18 cellular contexts compared by ENCODE assay signal in the genomic region with DNA sequence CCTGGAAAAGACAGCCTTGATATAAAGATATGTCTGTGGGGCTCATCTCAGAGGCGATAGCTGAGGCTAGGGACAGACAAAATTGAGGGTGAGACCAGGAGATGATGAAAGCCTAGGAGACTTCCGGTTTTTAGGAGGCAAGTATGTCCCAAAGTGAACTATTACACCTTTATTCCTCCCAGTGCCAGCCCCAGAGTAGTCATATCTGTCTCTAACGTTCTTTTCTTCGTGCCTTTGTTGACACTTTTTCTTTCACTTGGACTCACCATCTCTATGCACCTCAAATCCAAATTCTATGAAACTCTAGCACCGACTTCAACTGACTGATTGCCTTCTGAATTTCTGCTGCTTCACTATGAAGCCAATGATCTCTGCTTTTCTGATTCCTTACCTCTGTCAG.
DNase-seq lines count a peak whose midpoint lies in the region; ATAC-seq and TF ChIP-seq lines count a peak whose summit lies in the region.
"Had no signal": no experiment of that assay in that cellular context is flagged by ENCODE, and none has a peak within 500 bp of the region (broad histone marks: within the 10 kb centered on the region; RNA-seq: fewer than 3 reads in every experiment).

No MANE protein-coding gene starts in this region.

- no peaks in the 10 kb centered on the region for H3K27me3 ChIP-seq in OCI-LY3 (ENCODE audit: low read depth, low read length)

- H3K36me3 ChIP-seq in OCI-LY3 (replicated peaks; ENCODE audit: low read depth, low read length), result no peaks in the 10 kb centered on the region

- peaks cover 68% of the 10 kb centered on the region for H3K4me1 Mint-ChIP-seq in activated naive CD8-positive, alpha-beta T cell (ENCODE audit: low read depth)
- H3K4me1 Mint-ChIP-seq in activated naive CD8-positive, alpha-beta T cell treated with anti-CD3 and anti-CD28 coated beads for 36 hours, result peaks cover 56% of the 10 kb centered on the region
- H3K4me1 Mint-ChIP-seq in activated T-helper 2 cell treated with anti-CD3 and anti-CD28 coated beads, Interferon-gamma antibody, Interleukin-2, Interleukin-4, amounts not matched to agents 10 μg/mL and 5 μg/mL and 100 μg/mL, durations not matched to agents 14 hours and 24 hours and 36 hours (ENCODE audit: low read depth), result peaks cover 58% of the 10 kb centered on the region
- H3K4me1 Mint-ChIP-seq in stimulated activated naive CD8-positive, alpha-beta T cell treated with anti-CD3 and anti-CD28 coated beads, Interleukin-15, amount 100 ng/mL, for 72 hours, result peaks cover 73% of the 10 kb centered on the region

- H3K27ac ChIP-seq in OCI-LY3 (ENCODE audit: low read length), result no peak overlapping the region
- H3K27ac ChIP-seq: SK-N-MC had no signal

- intact Hi-C loops in activated T-helper 2 cell treated with anti-CD3 and anti-CD28 coated beads, Interferon-gamma antibody, Interleukin-2, Interleukin-4, amounts not matched to agents 10 μg/mL and 5 μg/mL and 100 μg/mL, durations not matched to agents 14 hours and 24 hours and 36 hours (cut with micrococcal nuclease), result no loop called here

- H3K36me3 Mint-ChIP-seq in activated naive CD8-positive, alpha-beta T cell, result peaks cover 4% of the 10 kb centered on the region
- H3K36me3 Mint-ChIP-seq in activated naive CD8-positive, alpha-beta T cell treated with anti-CD3 and anti-CD28 coated beads for 36 hours, result peaks cover 7% of the 10 kb centered on the region
- H3K36me3 Mint-ChIP-seq in activated T-helper 2 cell treated with anti-CD3 and anti-CD28 coated beads, Interferon-gamma antibody, Interleukin-2, Interleukin-4, amounts not matched to agents 10 μg/mL and 5 μg/mL and 100 μg/mL, durations not matched to agents 14 hours and 24 hours and 36 hours (ENCODE audit: low read depth), result peaks cover 14% of the 10 kb centered on the region

- H3K9me3 ChIP-seq in OCI-LY3 (ENCODE audit: insufficient read depth, low read length), result no peaks in the 10 kb centered on the region

- H3K9me3 Mint-ChIP-seq in activated naive CD8-positive, alpha-beta T cell (ENCODE audit: low read depth), result no peaks in the 10 kb centered on the region
- peaks cover 6% of the 10 kb centered on the region for H3K9me3 Mint-ChIP-seq in activated naive CD8-positive, alpha-beta T cell treated with anti-CD3 and anti-CD28 coated beads for 36 hours
- H3K9me3 Mint-ChIP-seq in activated T-helper 2 cell treated with anti-CD3 and anti-CD28 coated beads, Interferon-gamma antibody, Interleukin-2, Interleukin-4, amounts not matched to agents 10 μg/mL and 5 μg/mL and 100 μg/mL, durations not matched to agents 14 hours and 24 hours and 36 hours, result no peaks in the 10 kb centered on the region
- H3K9me3 Mint-ChIP-seq in stimulated activated naive CD8-positive, alpha-beta T cell treated with anti-CD3 and anti-CD28 coated beads, Interleukin-15, amount 100 ng/mL, for 72 hours, result no peaks in the 10 kb centered on the region
- H3K9me3 Mint-ChIP-seq: CD8-positive, alpha-beta memory T cell; GM23338 had no signal

- H3K27ac Mint-ChIP-seq in activated naive CD8-positive, alpha-beta T cell, result peak overlapping the region; percentile 68
- H3K27ac Mint-ChIP-seq in activated naive CD8-positive, alpha-beta T cell treated with anti-CD3 and anti-CD28 coated beads for 36 hours, result no peak overlapping the region
- peak overlapping the region; percentile 35 for H3K27ac Mint-ChIP-seq in activated T-helper 2 cell treated with anti-CD3 and anti-CD28 coated beads, Interferon-gamma antibody, Interleukin-2, Interleukin-4, amounts not matched to agents 10 μg/mL and 5 μg/mL and 100 μg/mL, durations not matched to agents 14 hours and 24 hours and 36 hours
- peak overlapping the region; percentile 14 to 65 for H3K27ac Mint-ChIP-seq in stimulated activated naive CD8-positive, alpha-beta T cell treated with anti-CD3 and anti-CD28 coated beads, Interleukin-15, amount 100 ng/mL, for 72 hours
- H3K27ac Mint-ChIP-seq: GM23338 had no signal

- no peaks in the 10 kb centered on the region for H4K20me1 ChIP-seq in OCI-LY3 (ENCODE audit: insufficient read depth, low read length)

- no peak for ATAC-seq in stimulated activated naive CD8-positive, alpha-beta T cell treated with anti-CD3 and anti-CD28 coated beads, Interleukin-15, amount 100 ng/mL, for 72 hours
- ATAC-seq: GM23338, sciatic nerve had no signal

- no peak overlapping the region for H3K4me2 ChIP-seq in OCI-LY3 (ENCODE audit: low read length)
- H3K4me2 ChIP-seq: GM23338 had no signal

- H3K4me3 ChIP-seq in OCI-LY3 (ENCODE audit: low read length), result no peak overlapping the region
- H3K4me3 ChIP-seq: GM23338, SK-N-MC had no signal

- H2AFZ ChIP-seq in OCI-LY3 (ENCODE audit: low read depth, low read length), result peak overlapping the region; percentile 6; the same call in 1 of the 2 replicates
- H2AFZ ChIP-seq: GM23338 had no signal

- no peak for DNase-seq in activated naive CD8-positive, alpha-beta T cell treated with anti-CD3 and anti-CD28 coated beads for 36 hours
- no peak for DNase-seq in activated T-helper 2 cell treated with anti-CD3 and anti-CD28 coated beads, Interferon-gamma antibody, Interleukin-2, Interleukin-4, amounts not matched to agents 10 μg/mL and 5 μg/mL and 100 μg/mL, durations not matched to agents 14 hours and 24 hours and 36 hours (ENCODE audit: low spot score)
- no peak for DNase-seq in stimulated activated naive CD8-positive, alpha-beta T cell treated with anti-CD3 and anti-CD28 coated beads, Interleukin-15, amount 100 ng/mL, for 72 hours
- DNase-seq in A172 (ENCODE audit: low spot score), result no peak
- no peak for DNase-seq in cerebellar cortex (ENCODE audit: low spot score)
- DNase-seq: CD8-positive, alpha-beta memory T cell; cerebellar nuclear complex; Kasumi-1; mammary epithelial cell; NCI-H1048; NCI-H1694; stimulated activated CD4-positive, alpha-beta T cell treated with anti-CD3 and anti-CD28 coated beads, Interleukin-12 subunit alpha, Interleukin-12 subunit beta, amount 100 ng/mL, for 4 hours; stimulated activated CD4-positive, alpha-beta T cell treated with anti-CD3 and anti-CD28 coated beads, Interleukin-4, amount 100 ng/mL, for 1 hour had no signal

- peak overlapping the region; percentile 4 for H3K4me3 Mint-ChIP-seq in activated naive CD8-positive, alpha-beta T cell
- H3K4me3 Mint-ChIP-seq in activated naive CD8-positive, alpha-beta T cell treated with anti-CD3 and anti-CD28 coated beads for 36 hours, result no peak overlapping the region
- H3K4me3 Mint-ChIP-seq in activated T-helper 2 cell treated with anti-CD3 and anti-CD28 coated beads, Interferon-gamma antibody, Interleukin-2, Interleukin-4, amounts not matched to agents 10 μg/mL and 5 μg/mL and 100 μg/mL, durations not matched to agents 14 hours and 24 hours and 36 hours (ENCODE audit: low read depth), result no peak overlapping the region
- H3K4me3 Mint-ChIP-seq in stimulated activated naive CD8-positive, alpha-beta T cell treated with anti-CD3 and anti-CD28 coated beads, Interleukin-15, amount 100 ng/mL, for 72 hours, result no peak overlapping the region
- H3K4me3 Mint-ChIP-seq: GM23338 had no signal

- H3K9ac ChIP-seq in OCI-LY3 (ENCODE audit: low read length), result no peak overlapping the region

- H3K79me2 ChIP-seq in OCI-LY3 (ENCODE audit: low read length), result no peaks in the 10 kb centered on the region

- TF ChIP-seq CTCF in OCI-LY3 (IDR thresholded peaks at IDR 0.05; ENCODE audit: low read depth, low read length), result no peak

- H3K4me1 ChIP-seq in OCI-LY3 (ENCODE audit: low read length), result peaks cover 11% of the 10 kb centered on the region

- no peaks in the 10 kb centered on the region for H3K27me3 Mint-ChIP-seq in activated naive CD8-positive, alpha-beta T cell
- no peaks in the 10 kb centered on the region for H3K27me3 Mint-ChIP-seq in activated naive CD8-positive, alpha-beta T cell treated with anti-CD3 and anti-CD28 coated beads for 36 hours
- H3K27me3 Mint-ChIP-seq in activated T-helper 2 cell treated with anti-CD3 and anti-CD28 coated beads, Interferon-gamma antibody, Interleukin-2, Interleukin-4, amounts not matched to agents 10 μg/mL and 5 μg/mL and 100 μg/mL, durations not matched to agents 14 hours and 24 hours and 36 hours (ENCODE audit: low read depth), result no peaks in the 10 kb centered on the region
- H3K27me3 Mint-ChIP-seq in stimulated activated naive CD8-positive, alpha-beta T cell treated with anti-CD3 and anti-CD28 coated beads, Interleukin-15, amount 100 ng/mL, for 72 hours, result no peaks in the 10 kb centered on the region
- H3K27me3 Mint-ChIP-seq: CD8-positive, alpha-beta memory T cell had no signal
